8 cellular contexts compared by ENCODE assay signal in the genomic region with DNA sequence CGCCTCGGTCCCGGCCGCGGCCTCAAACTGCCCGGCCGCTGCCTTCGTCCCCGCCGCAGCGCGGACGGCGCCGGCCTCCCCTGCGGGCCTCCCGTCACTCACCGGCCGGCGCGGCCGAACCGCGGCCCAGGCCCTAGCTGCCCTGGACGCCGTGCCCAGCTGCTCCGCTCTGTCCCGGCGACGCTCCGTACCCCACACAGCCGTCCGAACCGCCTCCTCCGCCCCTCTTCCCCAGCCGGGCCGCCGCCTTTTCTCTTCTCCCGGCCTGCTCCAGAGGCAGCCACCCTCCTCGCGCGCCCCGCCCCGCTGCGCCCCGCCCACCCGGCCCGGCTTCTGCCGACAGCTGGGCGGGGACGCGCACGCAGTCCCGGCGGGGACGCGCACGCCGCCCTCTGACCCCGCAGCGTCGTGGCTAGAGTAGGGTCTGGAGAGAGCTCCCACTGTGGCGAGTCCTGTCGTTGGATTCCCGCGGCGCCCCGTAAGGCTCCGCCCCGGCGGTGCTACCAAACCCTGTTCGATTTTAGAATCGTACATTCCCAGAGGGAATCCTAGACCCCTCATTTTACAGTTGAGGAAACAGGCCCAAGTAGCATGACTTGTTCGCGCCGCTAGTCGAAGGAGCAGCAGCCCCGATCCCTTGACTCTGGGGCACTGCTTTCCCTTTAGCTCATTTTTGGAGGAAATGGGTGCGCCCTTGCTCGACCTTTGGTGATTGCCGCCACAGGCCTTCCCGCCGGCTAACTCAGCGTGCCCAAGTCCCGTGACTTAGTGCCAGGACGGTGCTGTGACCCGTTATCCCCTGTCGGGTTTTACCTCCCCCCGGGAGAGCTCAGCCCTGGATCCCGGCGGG. TPM values are rescaled to one million over a fixed set of nuclear protein-coding genes. Genes with fewer than 3 reads are reported as not detected.
A peak's percentile ranks its signal among the peaks of the same experiment; 100 is the strongest.
DNase-seq lines count a peak whose midpoint lies in the region; FAIRE-seq and TF ChIP-seq lines count a peak whose summit lies in the region.

A gene with protein sequence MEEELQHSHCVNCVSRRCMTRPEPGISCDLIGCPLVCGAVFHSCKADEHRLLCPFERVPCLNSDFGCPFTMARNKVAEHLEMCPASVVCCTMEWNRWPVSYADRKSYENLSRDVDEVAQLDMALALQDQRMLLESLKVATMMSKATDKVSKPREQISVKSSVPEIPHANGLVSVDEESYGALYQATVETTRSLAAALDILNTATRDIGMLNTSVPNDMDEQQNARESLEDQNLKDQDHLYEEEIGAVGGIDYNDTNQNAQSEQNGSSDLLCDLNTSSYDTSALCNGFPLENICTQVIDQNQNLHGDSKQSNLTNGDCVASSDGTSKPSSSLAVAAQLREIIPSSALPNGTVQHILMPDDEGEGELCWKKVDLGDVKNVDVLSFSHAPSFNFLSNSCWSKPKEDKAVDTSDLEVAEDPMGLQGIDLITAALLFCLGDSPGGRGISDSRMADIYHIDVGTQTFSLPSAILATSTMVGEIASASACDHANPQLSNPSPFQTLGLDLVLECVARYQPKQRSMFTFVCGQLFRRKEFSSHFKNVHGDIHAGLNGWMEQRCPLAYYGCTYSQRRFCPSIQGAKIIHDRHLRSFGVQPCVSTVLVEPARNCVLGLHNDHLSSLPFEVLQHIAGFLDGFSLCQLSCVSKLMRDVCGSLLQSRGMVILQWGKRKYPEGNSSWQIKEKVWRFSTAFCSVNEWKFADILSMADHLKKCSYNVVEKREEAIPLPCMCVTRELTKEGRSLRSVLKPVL (minus strand): TSS at position 295 of the 850 bp plus-strand sequence. CDS start 8,390 bp downstream, outside the sequence.

- H2BK15ac ChIP-seq in neuronal stem cell (ENCODE audit: low read length) = no peak within 1 kb of the TSS

- peak within 1 kb of the TSS; percentile 89 for H2AFZ ChIP-seq in neuronal stem cell (ENCODE audit: low read length)

- peak; percentile 15 for FAIRE-seq in H54 (lab: Jason Lieb, UNC)

- no peak within 1 kb of the TSS for H2BK120ac ChIP-seq in neuronal stem cell (ENCODE audit: low read depth, low read length)

- TF ChIP-seq POLR2A in H54 (IDR thresholded peaks at IDR 0.05; ENCODE audit: low read depth, low read length) (peak; percentile 88), Raji (IDR thresholded peaks at IDR 0.05; ENCODE audit: insufficient read depth, low read depth, low read length) (peak; percentile 93)

- no peak within 1 kb of the TSS for H4K91ac ChIP-seq in neuronal stem cell (ENCODE audit: low read depth, low read length, poor library complexity)

- peak within 1 kb of the TSS; percentile 50 for H2BK12ac ChIP-seq in neuronal stem cell (ENCODE audit: low read length)

- peak within 1 kb of the TSS; percentile 20 for H4K8ac ChIP-seq in neuronal stem cell (ENCODE audit: low read depth, low read length)

- no CpG with 5 or more reads among the region's 91 CpGs for WGBS in neuronal stem cell (ENCODE audit: extremely low coverage in 2 of 2, insufficient read length in 2 of 2, insufficient replicate concordance in 1 of 2), 2 donors

- H3K9ac ChIP-seq in ES-I3 (ENCODE audit: low read depth, low read length) (peak within 1 kb of the TSS; percentile 100), neuronal stem cell (ENCODE audit: low read depth, low read length, poor library complexity) (peak within 1 kb of the TSS; percentile 99)

- H3K4me3 ChIP-seq in neuronal stem cell (ENCODE audit: low read length in 2 of 2) = peak within 1 kb of the TSS; percentile 83 to 94

- H3K36me3 ChIP-seq in ES-I3 (ENCODE audit: insufficient read depth, low read length) (no peaks in the 10 kb centered on the region), neuronal stem cell (replicated peaks in 1 of 2; ENCODE audit: control insufficient read depth in 2 of 2, insufficient read depth in 2 of 2, low read length in 2 of 2) (no peaks in the 10 kb centered on the region)

- peak within 1 kb of the TSS; percentile 66 for H3K4me2 ChIP-seq in neuronal stem cell (ENCODE audit: insufficient read depth, low read length, poor library complexity, severe bottlenecking)

- H3K9me3 ChIP-seq in ES-I3 (ENCODE audit: control insufficient read depth, insufficient read depth, low read length) (no peaks in the 10 kb centered on the region), neuronal stem cell (replicated peaks in 1 of 2; ENCODE audit: control insufficient read depth in 2 of 2, insufficient read depth in 1 of 2, low read depth in 1 of 2, low read length in 2 of 2) (no peaks in the 10 kb centered on the region)

- H3K23ac ChIP-seq in neuronal stem cell (ENCODE audit: low read depth, low read length, poor library complexity) = peak within 1 kb of the TSS; percentile 90

- DNase-seq in H54 (ENCODE audit: insufficient read length, low spot score) = peak; percentile 63
- peak; percentile 85 for DNase-seq in LoVo (ENCODE audit: low spot score)
- peak; percentile 74 for DNase-seq in activated gamma-delta T cell treated with anti-CD3 and anti-CD28 coated beads, Interleukin-2, amount 50 U/mL, for 16 hours (ENCODE audit: low read depth)
- DNase-seq in foreskin melanocyte = peak; percentile 82
- peak; percentile 90 for DNase-seq in neuronal stem cell (ENCODE audit: low spot score)
- peak; percentile 54 to 95 (median 87) for DNase-seq in substantia nigra (lab: John Stamatoyannopoulos, UW)

- no peaks in the 10 kb centered on the region for H3K79me1 ChIP-seq in neuronal stem cell (ENCODE audit: low read depth, low read length)

- H3K27ac ChIP-seq in neuronal stem cell (replicated peaks; ENCODE audit: low read length) (peak within 1 kb of the TSS; percentile 97), substantia nigra (ENCODE audit: low read depth, low read length, poor library complexity, severe bottlenecking) (peak within 1 kb of the TSS; percentile 86)

- peak within 1 kb of the TSS; percentile 97 for H3K18ac ChIP-seq in neuronal stem cell (ENCODE audit: low read length)

- H3K4me1 ChIP-seq in ES-I3 (ENCODE audit: insufficient read depth, low read length) = 0 out of 2 replicates have a peak, but pooled peaks cover 4% of the 10 kb centered on the region
- peaks cover 4 to 17% of the 10 kb centered on the region in 2 donors for H3K4me1 ChIP-seq in neuronal stem cell (ENCODE audit: control insufficient read depth in 2 of 2, insufficient read depth in 1 of 2, low read depth in 1 of 2, low read length in 2 of 2)

- H3K14ac ChIP-seq in neuronal stem cell (ENCODE audit: low read length) = peak within 1 kb of the TSS; percentile 63

- no peak within 1 kb of the TSS for H2BK5ac ChIP-seq in neuronal stem cell (ENCODE audit: low read length)

- H3K4ac ChIP-seq in neuronal stem cell (ENCODE audit: low read length) = no peak within 1 kb of the TSS

- no peak within 1 kb of the TSS for H2AK5ac ChIP-seq in neuronal stem cell (ENCODE audit: low read depth, low read length)

- no peaks in the 10 kb centered on the region for H3K27me3 ChIP-seq in neuronal stem cell (ENCODE audit: control insufficient read depth in 3 of 3, insufficient read depth in 3 of 3, low read depth in 1 of 3, low read length in 3 of 3)

RNA-seq across cellular contexts. Expression of the gene that starts here (rescaled TPM):
- polyA plus RNA-seq in neuronal stem cell (2013, experiment 1 of 2) = 8.7 TPM
- polyA plus RNA-seq in neuronal stem cell (2013, experiment 2 of 2) = 9.1 TPM

Comparison
In these comparisons a context has a peak if more than half of its experiments do, and no peak if none do; other contexts are left out.
1. Peak in every context shown above with its lines: DNase-seq, H3K4me3 ChIP-seq and H3K27ac ChIP-seq.